In genomic region chr5:125258610-125259009, GRCh38 we compare ENCODE assay signal across 1 cellular context.
TF ChIP-seq lines count a peak whose summit lies in the region.

No MANE protein-coding gene starts in this region.

TF ChIP-seq in GM23338, 12 proteins besides CTCF, POLR2A, EP300 and RAD21 (continued from another document):
- no peak for TF ChIP-seq ZNF462 (CRISPR knock-in tag; IDR thresholded peaks at IDR 0.05)
- TF ChIP-seq EZH2 (IDR thresholded peaks at IDR 0.05; ENCODE audit: low read depth, unreplicated experiment): no peak
- no peak for TF ChIP-seq ETS1 (IDR thresholded peaks at IDR 0.05)
TF ChIP-seq in GM23338: peak in this region for 0.
